1 cellular context compared by ENCODE assay signal in the genomic region with DNA sequence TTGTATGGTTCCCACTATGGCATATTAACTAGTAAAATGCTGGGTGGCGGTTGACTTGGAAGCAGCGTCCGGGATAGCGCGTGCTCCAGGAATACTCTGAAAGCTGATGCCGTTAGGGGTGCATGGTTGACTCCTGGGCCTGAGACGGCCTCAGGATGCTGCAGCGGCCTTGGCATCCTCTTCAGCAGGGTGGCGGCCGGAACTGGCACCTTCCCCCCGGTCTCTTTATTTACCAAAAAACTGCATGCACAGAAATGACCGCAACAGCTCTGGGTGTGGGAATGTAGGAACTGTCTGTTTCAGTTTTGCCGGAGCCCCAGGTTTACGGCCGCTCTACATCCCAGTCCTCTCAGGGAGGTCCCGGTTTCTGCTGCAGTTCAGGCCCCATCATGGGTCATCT.
TF ChIP-seq lines count a peak whose summit lies in the region.

No MANE protein-coding gene starts in this region.

TF ChIP-seq in K562, 482 proteins besides CTCF, POLR2A, EP300 and RAD21 (continued from another document and continues in another):
- TF ChIP-seq, protein P1, sequence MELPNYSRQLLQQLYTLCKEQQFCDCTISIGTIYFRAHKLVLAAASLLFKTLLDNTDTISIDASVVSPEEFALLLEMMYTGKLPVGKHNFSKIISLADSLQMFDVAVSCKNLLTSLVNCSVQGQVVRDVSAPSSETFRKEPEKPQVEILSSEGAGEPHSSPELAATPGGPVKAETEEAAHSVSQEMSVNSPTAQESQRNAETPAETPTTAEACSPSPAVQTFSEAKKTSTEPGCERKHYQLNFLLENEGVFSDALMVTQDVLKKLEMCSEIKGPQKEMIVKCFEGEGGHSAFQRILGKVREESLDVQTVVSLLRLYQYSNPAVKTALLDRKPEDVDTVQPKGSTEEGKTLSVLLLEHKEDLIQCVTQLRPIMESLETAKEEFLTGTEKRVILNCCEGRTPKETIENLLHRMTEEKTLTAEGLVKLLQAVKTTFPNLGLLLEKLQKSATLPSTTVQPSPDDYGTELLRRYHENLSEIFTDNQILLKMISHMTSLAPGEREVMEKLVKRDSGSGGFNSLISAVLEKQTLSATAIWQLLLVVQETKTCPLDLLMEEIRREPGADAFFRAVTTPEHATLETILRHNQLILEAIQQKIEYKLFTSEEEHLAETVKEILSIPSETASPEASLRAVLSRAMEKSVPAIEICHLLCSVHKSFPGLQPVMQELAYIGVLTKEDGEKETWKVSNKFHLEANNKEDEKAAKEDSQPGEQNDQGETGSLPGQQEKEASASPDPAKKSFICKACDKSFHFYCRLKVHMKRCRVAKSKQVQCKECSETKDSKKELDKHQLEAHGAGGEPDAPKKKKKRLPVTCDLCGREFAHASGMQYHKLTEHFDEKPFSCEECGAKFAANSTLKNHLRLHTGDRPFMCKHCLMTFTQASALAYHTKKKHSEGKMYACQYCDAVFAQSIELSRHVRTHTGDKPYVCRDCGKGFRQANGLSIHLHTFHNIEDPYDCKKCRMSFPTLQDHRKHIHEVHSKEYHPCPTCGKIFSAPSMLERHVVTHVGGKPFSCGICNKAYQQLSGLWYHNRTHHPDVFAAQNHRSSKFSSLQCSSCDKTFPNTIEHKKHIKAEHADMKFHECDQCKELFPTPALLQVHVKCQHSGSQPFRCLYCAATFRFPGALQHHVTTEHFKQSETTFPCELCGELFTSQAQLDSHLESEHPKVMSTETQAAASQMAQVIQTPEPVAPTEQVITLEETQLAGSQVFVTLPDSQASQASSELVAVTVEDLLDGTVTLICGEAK (IDR thresholded peaks at IDR 0.05) = peak; percentile 29
- TF ChIP-seq, protein P1 (CRISPR knock-in tag; IDR thresholded peaks at IDR 0.05) = no peak
- TF ChIP-seq RAD51 (IDR thresholded peaks at IDR 0.05; ENCODE audit: borderline replicate concordance, low read depth) = no peak
- TF ChIP-seq, protein P2, sequence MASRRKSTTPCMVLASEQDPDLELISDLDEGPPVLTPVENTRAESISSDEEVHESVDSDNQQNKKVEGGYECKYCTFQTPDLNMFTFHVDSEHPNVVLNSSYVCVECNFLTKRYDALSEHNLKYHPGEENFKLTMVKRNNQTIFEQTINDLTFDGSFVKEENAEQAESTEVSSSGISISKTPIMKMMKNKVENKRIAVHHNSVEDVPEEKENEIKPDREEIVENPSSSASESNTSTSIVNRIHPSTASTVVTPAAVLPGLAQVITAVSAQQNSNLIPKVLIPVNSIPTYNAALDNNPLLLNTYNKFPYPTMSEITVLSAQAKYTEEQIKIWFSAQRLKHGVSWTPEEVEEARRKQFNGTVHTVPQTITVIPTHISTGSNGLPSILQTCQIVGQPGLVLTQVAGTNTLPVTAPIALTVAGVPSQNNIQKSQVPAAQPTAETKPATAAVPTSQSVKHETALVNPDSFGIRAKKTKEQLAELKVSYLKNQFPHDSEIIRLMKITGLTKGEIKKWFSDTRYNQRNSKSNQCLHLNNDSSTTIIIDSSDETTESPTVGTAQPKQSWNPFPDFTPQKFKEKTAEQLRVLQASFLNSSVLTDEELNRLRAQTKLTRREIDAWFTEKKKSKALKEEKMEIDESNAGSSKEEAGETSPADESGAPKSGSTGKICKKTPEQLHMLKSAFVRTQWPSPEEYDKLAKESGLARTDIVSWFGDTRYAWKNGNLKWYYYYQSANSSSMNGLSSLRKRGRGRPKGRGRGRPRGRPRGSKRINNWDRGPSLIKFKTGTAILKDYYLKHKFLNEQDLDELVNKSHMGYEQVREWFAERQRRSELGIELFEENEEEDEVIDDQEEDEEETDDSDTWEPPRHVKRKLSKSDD (conservative IDR thresholded peaks at IDR 0.05; ENCODE audit: low read length) = no peak
- TF ChIP-seq MAZ (CRISPR knock-in tag; conservative IDR thresholded peaks at IDR 0.05 in 1 of 2, IDR thresholded peaks at IDR 0.05 in 1 of 2) = peak in 1 of 2 experiments; percentile 34; a peak in 1 of 4 replicates
- TF ChIP-seq ZNF583 (CRISPR knock-in tag; IDR thresholded peaks at IDR 0.05) = no peak
- TF ChIP-seq, protein P3, sequence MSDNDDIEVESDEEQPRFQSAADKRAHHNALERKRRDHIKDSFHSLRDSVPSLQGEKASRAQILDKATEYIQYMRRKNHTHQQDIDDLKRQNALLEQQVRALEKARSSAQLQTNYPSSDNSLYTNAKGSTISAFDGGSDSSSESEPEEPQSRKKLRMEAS (CRISPR knock-in tag; IDR thresholded peaks at IDR 0.05) = 0 out of 2 replicates have a peak, but pooled peaks have one; percentile 2
- no peak for TF ChIP-seq ARID1B (IDR thresholded peaks at IDR 0.05)
- TF ChIP-seq ZC3H4 (CRISPR knock-in tag; IDR thresholded peaks at IDR 0.05; ENCODE audit: borderline replicate concordance) = no peak
- TF ChIP-seq RNF2 (IDR thresholded peaks at IDR 0.05) = no peak
- no peak for TF ChIP-seq FUS (optimal IDR thresholded peaks at IDR 0.05; ENCODE audit: low read depth, low read length)
- no peak for TF ChIP-seq ZNF354B (CRISPR knock-in tag; IDR thresholded peaks at IDR 0.05)
- TF ChIP-seq FIP1L1 (IDR thresholded peaks at IDR 0.05; ENCODE audit: low read depth, low read length, poor library complexity, severe bottlenecking) = no peak
- TF ChIP-seq, protein P4, sequence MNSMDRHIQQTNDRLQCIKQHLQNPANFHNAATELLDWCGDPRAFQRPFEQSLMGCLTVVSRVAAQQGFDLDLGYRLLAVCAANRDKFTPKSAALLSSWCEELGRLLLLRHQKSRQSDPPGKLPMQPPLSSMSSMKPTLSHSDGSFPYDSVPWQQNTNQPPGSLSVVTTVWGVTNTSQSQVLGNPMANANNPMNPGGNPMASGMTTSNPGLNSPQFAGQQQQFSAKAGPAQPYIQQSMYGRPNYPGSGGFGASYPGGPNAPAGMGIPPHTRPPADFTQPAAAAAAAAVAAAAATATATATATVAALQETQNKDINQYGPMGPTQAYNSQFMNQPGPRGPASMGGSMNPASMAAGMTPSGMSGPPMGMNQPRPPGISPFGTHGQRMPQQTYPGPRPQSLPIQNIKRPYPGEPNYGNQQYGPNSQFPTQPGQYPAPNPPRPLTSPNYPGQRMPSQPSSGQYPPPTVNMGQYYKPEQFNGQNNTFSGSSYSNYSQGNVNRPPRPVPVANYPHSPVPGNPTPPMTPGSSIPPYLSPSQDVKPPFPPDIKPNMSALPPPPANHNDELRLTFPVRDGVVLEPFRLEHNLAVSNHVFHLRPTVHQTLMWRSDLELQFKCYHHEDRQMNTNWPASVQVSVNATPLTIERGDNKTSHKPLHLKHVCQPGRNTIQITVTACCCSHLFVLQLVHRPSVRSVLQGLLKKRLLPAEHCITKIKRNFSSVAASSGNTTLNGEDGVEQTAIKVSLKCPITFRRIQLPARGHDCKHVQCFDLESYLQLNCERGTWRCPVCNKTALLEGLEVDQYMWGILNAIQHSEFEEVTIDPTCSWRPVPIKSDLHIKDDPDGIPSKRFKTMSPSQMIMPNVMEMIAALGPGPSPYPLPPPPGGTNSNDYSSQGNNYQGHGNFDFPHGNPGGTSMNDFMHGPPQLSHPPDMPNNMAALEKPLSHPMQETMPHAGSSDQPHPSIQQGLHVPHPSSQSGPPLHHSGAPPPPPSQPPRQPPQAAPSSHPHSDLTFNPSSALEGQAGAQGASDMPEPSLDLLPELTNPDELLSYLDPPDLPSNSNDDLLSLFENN (IDR thresholded peaks at IDR 0.05; ENCODE audit: low read depth in 2 of 2, low read length in 2 of 2) = no peak
- TF ChIP-seq, protein P5, sequence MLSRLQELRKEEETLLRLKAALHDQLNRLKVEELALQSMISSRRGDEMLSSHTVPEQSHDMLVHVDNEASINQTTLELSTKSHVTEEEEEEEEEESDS (CRISPR knock-in tag; IDR thresholded peaks at IDR 0.05) = no peak
- TF ChIP-seq PRPF4 (IDR thresholded peaks at IDR 0.05; ENCODE audit: insufficient read depth, low read depth, low read length, poor library complexity, severe bottlenecking) = no peak
- no peak for TF ChIP-seq PRMT5 (CRISPR knock-in tag; IDR thresholded peaks at IDR 0.05)
- TF ChIP-seq GATAD2B (IDR thresholded peaks at IDR 0.05; ENCODE audit: borderline replicate concordance) = no peak
- no peak for TF ChIP-seq YY1 (IDR thresholded peaks at IDR 0.05; ENCODE audit: borderline replicate concordance in 1 of 3, control insufficient read depth in 1 of 3, extremely low read depth in 1 of 3, insufficient read depth in 3 of 3, insufficient read length in 1 of 3, insufficient replicate concordance in 2 of 3, low read depth in 1 of 3, low read length in 2 of 3)
- TF ChIP-seq, protein P6, sequence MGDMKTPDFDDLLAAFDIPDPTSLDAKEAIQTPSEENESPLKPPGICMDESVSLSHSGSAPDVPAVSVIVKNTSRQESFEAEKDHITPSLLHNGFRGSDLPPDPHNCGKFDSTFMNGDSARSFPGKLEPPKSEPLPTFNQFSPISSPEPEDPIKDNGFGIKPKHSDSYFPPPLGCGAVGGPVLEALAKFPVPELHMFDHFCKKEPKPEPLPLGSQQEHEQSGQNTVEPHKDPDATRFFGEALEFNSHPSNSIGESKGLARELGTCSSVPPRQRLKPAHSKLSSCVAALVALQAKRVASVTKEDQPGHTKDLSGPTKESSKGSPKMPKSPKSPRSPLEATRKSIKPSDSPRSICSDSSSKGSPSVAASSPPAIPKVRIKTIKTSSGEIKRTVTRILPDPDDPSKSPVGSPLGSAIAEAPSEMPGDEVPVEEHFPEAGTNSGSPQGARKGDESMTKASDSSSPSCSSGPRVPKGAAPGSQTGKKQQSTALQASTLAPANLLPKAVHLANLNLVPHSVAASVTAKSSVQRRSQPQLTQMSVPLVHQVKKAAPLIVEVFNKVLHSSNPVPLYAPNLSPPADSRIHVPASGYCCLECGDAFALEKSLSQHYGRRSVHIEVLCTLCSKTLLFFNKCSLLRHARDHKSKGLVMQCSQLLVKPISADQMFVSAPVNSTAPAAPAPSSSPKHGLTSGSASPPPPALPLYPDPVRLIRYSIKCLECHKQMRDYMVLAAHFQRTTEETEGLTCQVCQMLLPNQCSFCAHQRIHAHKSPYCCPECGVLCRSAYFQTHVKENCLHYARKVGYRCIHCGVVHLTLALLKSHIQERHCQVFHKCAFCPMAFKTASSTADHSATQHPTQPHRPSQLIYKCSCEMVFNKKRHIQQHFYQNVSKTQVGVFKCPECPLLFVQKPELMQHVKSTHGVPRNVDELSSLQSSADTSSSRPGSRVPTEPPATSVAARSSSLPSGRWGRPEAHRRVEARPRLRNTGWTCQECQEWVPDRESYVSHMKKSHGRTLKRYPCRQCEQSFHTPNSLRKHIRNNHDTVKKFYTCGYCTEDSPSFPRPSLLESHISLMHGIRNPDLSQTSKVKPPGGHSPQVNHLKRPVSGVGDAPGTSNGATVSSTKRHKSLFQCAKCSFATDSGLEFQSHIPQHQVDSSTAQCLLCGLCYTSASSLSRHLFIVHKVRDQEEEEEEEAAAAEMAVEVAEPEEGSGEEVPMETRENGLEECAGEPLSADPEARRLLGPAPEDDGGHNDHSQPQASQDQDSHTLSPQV (IDR thresholded peaks at IDR 0.05) = peak; percentile 46; the same call in 1 of the 2 replicates
- no peak for TF ChIP-seq DACH1 (IDR thresholded peaks at IDR 0.05; ENCODE audit: partially characterized antibody)
- TF ChIP-seq ZKSCAN1 (IDR thresholded peaks at IDR 0.05; ENCODE audit: low read depth, low read length) = no peak
- peak; percentile 8; the same call in 1 of the 2 replicates for TF ChIP-seq HSF4 (CRISPR knock-in tag; IDR thresholded peaks at IDR 0.05; ENCODE audit: borderline replicate concordance)
- TF ChIP-seq ZNF766 (CRISPR knock-in tag; conservative IDR thresholded peaks at IDR 0.05) = 0 out of 2 replicates have a peak, but pooled peaks have one; percentile 1
- no peak for TF ChIP-seq KDM5B (IDR thresholded peaks at IDR 0.05; ENCODE audit: insufficient replicate concordance, low read depth, low read length)
- TF ChIP-seq, protein P7, sequence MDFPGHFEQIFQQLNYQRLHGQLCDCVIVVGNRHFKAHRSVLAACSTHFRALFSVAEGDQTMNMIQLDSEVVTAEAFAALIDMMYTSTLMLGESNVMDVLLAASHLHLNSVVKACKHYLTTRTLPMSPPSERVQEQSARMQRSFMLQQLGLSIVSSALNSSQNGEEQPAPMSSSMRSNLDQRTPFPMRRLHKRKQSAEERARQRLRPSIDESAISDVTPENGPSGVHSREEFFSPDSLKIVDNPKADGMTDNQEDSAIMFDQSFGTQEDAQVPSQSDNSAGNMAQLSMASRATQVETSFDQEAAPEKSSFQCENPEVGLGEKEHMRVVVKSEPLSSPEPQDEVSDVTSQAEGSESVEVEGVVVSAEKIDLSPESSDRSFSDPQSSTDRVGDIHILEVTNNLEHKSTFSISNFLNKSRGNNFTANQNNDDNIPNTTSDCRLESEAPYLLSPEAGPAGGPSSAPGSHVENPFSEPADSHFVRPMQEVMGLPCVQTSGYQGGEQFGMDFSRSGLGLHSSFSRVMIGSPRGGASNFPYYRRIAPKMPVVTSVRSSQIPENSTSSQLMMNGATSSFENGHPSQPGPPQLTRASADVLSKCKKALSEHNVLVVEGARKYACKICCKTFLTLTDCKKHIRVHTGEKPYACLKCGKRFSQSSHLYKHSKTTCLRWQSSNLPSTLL (IDR thresholded peaks at IDR 0.05) = no peak
- TF ChIP-seq, protein P8, sequence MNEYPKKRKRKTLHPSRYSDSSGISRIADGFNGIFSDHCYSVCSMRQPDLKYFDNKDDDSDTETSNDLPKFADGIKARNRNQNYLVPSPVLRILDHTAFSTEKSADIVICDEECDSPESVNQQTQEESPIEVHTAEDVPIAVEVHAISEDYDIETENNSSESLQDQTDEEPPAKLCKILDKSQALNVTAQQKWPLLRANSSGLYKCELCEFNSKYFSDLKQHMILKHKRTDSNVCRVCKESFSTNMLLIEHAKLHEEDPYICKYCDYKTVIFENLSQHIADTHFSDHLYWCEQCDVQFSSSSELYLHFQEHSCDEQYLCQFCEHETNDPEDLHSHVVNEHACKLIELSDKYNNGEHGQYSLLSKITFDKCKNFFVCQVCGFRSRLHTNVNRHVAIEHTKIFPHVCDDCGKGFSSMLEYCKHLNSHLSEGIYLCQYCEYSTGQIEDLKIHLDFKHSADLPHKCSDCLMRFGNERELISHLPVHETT (CRISPR knock-in tag; conservative IDR thresholded peaks at IDR 0.05 in 1 of 2, IDR thresholded peaks at IDR 0.05 in 1 of 2) = no peak
- TF ChIP-seq ZNF77 (CRISPR knock-in tag; IDR thresholded peaks at IDR 0.05) = no peak
- TF ChIP-seq BCL6 (CRISPR knock-in tag; IDR thresholded peaks at IDR 0.05) = no peak
